ENCODE assay signal across 8 cellular contexts in the genomic region with DNA sequence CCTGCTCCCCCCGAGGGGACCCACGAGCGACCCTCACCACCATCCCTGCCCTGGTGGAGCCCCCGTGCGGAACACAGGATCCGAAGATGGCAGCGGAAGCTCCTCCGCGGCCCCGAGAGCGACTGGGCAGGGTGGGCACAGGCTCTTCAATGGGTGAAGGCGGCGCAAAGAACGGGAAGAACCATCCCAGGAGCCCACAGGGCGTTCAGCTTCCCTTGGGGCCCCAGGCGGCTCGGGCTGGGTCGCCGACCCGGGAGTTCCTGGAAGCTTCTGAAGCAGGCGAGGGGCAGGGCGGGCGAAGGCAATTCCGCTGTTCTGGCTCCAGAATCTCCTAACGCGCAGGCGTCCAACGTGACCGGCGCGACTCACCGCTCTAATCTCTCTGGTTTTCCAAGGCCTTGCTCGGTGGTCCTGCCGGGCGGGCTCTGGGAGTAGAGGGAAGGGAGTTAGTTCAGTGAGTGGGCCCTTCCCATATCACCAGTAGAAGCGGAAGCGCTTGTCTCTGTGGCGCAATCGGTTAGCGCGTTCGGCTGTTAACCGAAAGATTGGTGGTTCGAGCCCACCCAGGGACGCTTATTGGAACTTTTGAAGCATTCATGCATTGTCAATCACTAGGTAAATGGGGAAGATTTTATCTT. TPM values are rescaled to one million over a fixed set of nuclear protein-coding genes. Genes with fewer than 3 reads are reported as not detected.
DNase-seq lines count a peak whose midpoint lies in the region; ATAC-seq and TF ChIP-seq lines count a peak whose summit lies in the region.
"Not testable (repeated sequence)": the region's sequence is repeated elsewhere in the genome, so short reads cannot be mapped to it uniquely, and the experiment has no call there.

No MANE protein-coding gene starts in this region.

- peak; percentile 53 for TF ChIP-seq POLR2A in right lobe of liver (IDR thresholded peaks at IDR 0.05)

- H3K27ac ChIP-seq in right lobe of liver: peak overlapping the region; percentile 85 to 95 (median 91)

- H3K27me3 ChIP-seq in right lobe of liver: not testable (repeated sequence)

- peaks cover 0 to 29% (median 10%) of the 10 kb centered on the region in 4 donors for H3K4me1 ChIP-seq in right lobe of liver

- peak; percentile 27 for DNase-seq in DMS53 treated with DMSO at 0.1 percent for 48 hours (lab: John Stamatoyannopoulos, UW; ENCODE audit: unreplicated experiment)
- peak; percentile 41 for DNase-seq in NCI-H1436 (lab: John Stamatoyannopoulos, UW)
- peak; percentile 52 for DNase-seq in activated CD4-positive, CD25-positive, alpha-beta regulatory T cell treated with anti-CD3 and anti-CD28 coated beads, Interleukin-2, amount 50 U/mL, for 72 hours
- peak; percentile 92 for DNase-seq in amniotic epithelial cell (ENCODE audit: low read depth)
- DNase-seq in fibroblast of peridontal ligament (ENCODE audit: extremely low read depth): peak; percentile 43
- peak; percentile 76 to 93 (median 89) for DNase-seq in right lobe of liver
- DNase-seq in retina: peak; percentile 93
- peak; percentile 81 for DNase-seq in superior temporal gyrus (ENCODE audit: extremely low spot score)

- 12% methylated on average over 42 of the region's 45 CpGs for WGBS in right lobe of liver (ENCODE audit: insufficient coverage, low coverage, low lambda C conversion rate, missing lambda C conversion rate)

- not testable (repeated sequence) for H3K9me3 ChIP-seq in right lobe of liver

- peak in 1 of 4 donors; percentile 18 for TF ChIP-seq CTCF in right lobe of liver (IDR thresholded peaks at IDR 0.05)

- ATAC-seq in right lobe of liver: peak; percentile 82 to 95 (median 88)

- H3K36me3 ChIP-seq in right lobe of liver: not testable (repeated sequence)

- H3K4me3 ChIP-seq in right lobe of liver: peak overlapping the region; percentile 63 to 68 (median 67)

- intact Hi-C loops in right lobe of liver (cut with DNase I): not testable (repeated sequence)

RNA-seq across cellular contexts. Expression of a gene that starts 6.5 kb away (rescaled TPM):
- 1,000 to 10,000 TPM in 3 of 6 experiments, 100 to 1,000 TPM in 1, under 1 TPM in 2; under 0.01 to 3,377 (median 977) TPM for total RNA-seq in right lobe of liver

RNA-seq across cellular contexts. Expression of a gene that starts 32.4 kb away (rescaled TPM):
- 10 to 100 TPM in 3 of 6 experiments, 1 to 10 TPM in 3; 6.5 to 12.7 (median 9.4) TPM for total RNA-seq in right lobe of liver

Comparison
In these comparisons a context has a peak if more than half of its experiments do, and no peak if none do; other contexts are left out.
1. Peak in every context shown above with its lines: DNase-seq, ATAC-seq, H3K4me3 ChIP-seq and H3K27ac ChIP-seq.
2. DNase-seq: peak in every context shown above with its lines; median percentile 93 in retina; 92 in amniotic epithelial cell; 89 in right lobe of liver; 81 in superior temporal gyrus; 52 in activated CD4-positive, CD25-positive, alpha-beta regulatory T cell treated with anti-CD3 and anti-CD28 coated beads, Interleukin-2, amount 50 U/mL, for 72 hours; 43 in fibroblast of peridontal ligament; 41 in NCI-H1436; 27 in DMS53 treated with DMSO at 0.1 percent for 48 hours.